Comparison of ENCODE assay signal across 29 cellular contexts in genomic region chr18:21761471-21762115, GRCh38. TPM values are rescaled to one million over a fixed set of nuclear protein-coding genes. Genes with fewer than 3 reads are reported as not detected.
A peak's percentile ranks its signal among the peaks of the same experiment; 100 is the strongest.
DNase-seq lines count a peak whose midpoint lies in the region; ATAC-seq and TF ChIP-seq lines count a peak whose summit lies in the region.
"Had no signal": no experiment of that assay in that cellular context is flagged by ENCODE, and none has a peak within 500 bp of the region (broad histone marks: within the 10 kb centered on the region; RNA-seq: fewer than 3 reads in every experiment).

No MANE protein-coding gene starts in this region.

- no peak overlapping the region for H3K9ac ChIP-seq in neuronal stem cell (ENCODE audit: low read depth, low read length, poor library complexity)

- no peak for ATAC-seq in HG03342 (IDR thresholded peaks at IDR 0.05; ENCODE audit: unreplicated experiment)
- ATAC-seq: A549; activated CD4-positive, alpha-beta T cell treated with anti-CD3 and anti-CD28 coated beads for 36 hours; naive thymus-derived CD8-positive, alpha-beta T cell; right cardiac atrium had no signal

- H2BK5ac ChIP-seq in neuronal stem cell (ENCODE audit: low read length), result no peak overlapping the region

- no peaks in the 10 kb centered on the region for H3K9me2 ChIP-seq in DOHH2 (replicated peaks; ENCODE audit: control insufficient read depth, low read length)

- no peaks in the 10 kb centered on the region for H3K27me3 Mint-ChIP-seq in endothelial cell (ENCODE audit: unreplicated experiment)
- no peaks in the 10 kb centered on the region for H3K27me3 Mint-ChIP-seq in Calu3 (ENCODE audit: unreplicated experiment)
- H3K27me3 Mint-ChIP-seq: activated CD4-positive, alpha-beta T cell treated with anti-CD3 and anti-CD28 coated beads for 36 hours; activated naive CD8-positive, alpha-beta T cell treated with anti-CD3 and anti-CD28 coated beads, Interleukin-2, amount 10 ng/mL, durations not matched to agents 7 days and 5 days; CD4-positive, alpha-beta T cell; central memory CD8-positive, alpha-beta T cell; IgD-negative memory B cell; naive thymus-derived CD8-positive, alpha-beta T cell had no signal

- no peak overlapping the region for H2BK12ac ChIP-seq in neuronal stem cell (ENCODE audit: low read length)

- no peak overlapping the region for H4K91ac ChIP-seq in neuronal stem cell (ENCODE audit: low read depth, low read length, poor library complexity)

- no peaks in the 10 kb centered on the region for H3K79me1 ChIP-seq in neuronal stem cell (ENCODE audit: low read depth, low read length)

- H3K4me1 Mint-ChIP-seq in endothelial cell (ENCODE audit: unreplicated experiment), result peaks cover 48% of the 10 kb centered on the region
- H3K4me1 Mint-ChIP-seq in Calu3 (ENCODE audit: low read depth, unreplicated experiment), result peaks cover 9% of the 10 kb centered on the region

- peaks cover 7% of the 10 kb centered on the region for H4K20me1 ChIP-seq in DOHH2 (ENCODE audit: control insufficient read depth, insufficient read depth, low read depth, low read length)

- H3K4me1 ChIP-seq in DOHH2 (ENCODE audit: control insufficient read depth, low read length) (peaks cover 8% of the 10 kb centered on the region), neuronal stem cell (ENCODE audit: control insufficient read depth in 2 of 2, insufficient read depth in 1 of 2, low read depth in 1 of 2, low read length in 2 of 2) (peaks cover 6 to 21% of the 10 kb centered on the region in 2 donors)

- H3K27ac ChIP-seq in DOHH2 (ENCODE audit: low read depth, low read length) (no peak overlapping the region), neuronal stem cell (replicated peaks; ENCODE audit: low read length) (no peak overlapping the region)
- H3K27ac ChIP-seq: A549, dorsolateral prefrontal cortex, epithelial cell of prostate, tibial nerve had no signal

- intact Hi-C loops in Calu3 (cut with micrococcal nuclease; ENCODE audit: unreplicated experiment), result loop anchor here (5.0 kb wide), 1 partner anchor 41 kb away; no protein-coding TSS in a partner anchor

- WGBS in neuronal stem cell (ENCODE audit: extremely low coverage in 2 of 2, insufficient read length in 2 of 2, insufficient replicate concordance in 1 of 2), 2 donors, result no CpG with 5 or more reads among the region's 6 CpGs

- H3K23ac ChIP-seq in neuronal stem cell (ENCODE audit: low read depth, low read length, poor library complexity), result no peak overlapping the region

- no peaks in the 10 kb centered on the region for H3K9me3 Mint-ChIP-seq in endothelial cell (ENCODE audit: unreplicated experiment)
- H3K9me3 Mint-ChIP-seq in Calu3 (ENCODE audit: low read depth, unreplicated experiment), result no peaks in the 10 kb centered on the region
- H3K9me3 Mint-ChIP-seq: CD4-positive, alpha-beta T cell; central memory CD8-positive, alpha-beta T cell; IgD-negative memory B cell; naive thymus-derived CD8-positive, alpha-beta T cell had no signal

- H3K36me3 ChIP-seq in DOHH2 (ENCODE audit: control insufficient read depth, low read length), result peaks cover 15% of the 10 kb centered on the region
- peaks cover 2% of the 10 kb centered on the region for H3K36me3 ChIP-seq in H7 (replicated peaks; ENCODE audit: control insufficient read depth, insufficient read depth, low read length)
- peaks cover 2 to 13% of the 10 kb centered on the region in 2 donors for H3K36me3 ChIP-seq in neuronal stem cell (replicated peaks in 1 of 2; ENCODE audit: control insufficient read depth in 2 of 2, insufficient read depth in 2 of 2, low read length in 2 of 2)

- H2BK15ac ChIP-seq in neuronal stem cell (ENCODE audit: low read length), result no peak overlapping the region

- H3K4me3 Mint-ChIP-seq in endothelial cell (ENCODE audit: unreplicated experiment), result no peak overlapping the region
- no peak overlapping the region for H3K4me3 Mint-ChIP-seq in Calu3 (ENCODE audit: low read depth, unreplicated experiment)
- H3K4me3 Mint-ChIP-seq: activated CD4-positive, alpha-beta T cell treated with anti-CD3 and anti-CD28 coated beads for 36 hours; activated naive CD8-positive, alpha-beta T cell treated with anti-CD3 and anti-CD28 coated beads, Interleukin-2, amount 10 ng/mL, durations not matched to agents 7 days and 5 days; CD4-positive, alpha-beta T cell; central memory CD8-positive, alpha-beta T cell; naive thymus-derived CD8-positive, alpha-beta T cell had no signal

- no peak overlapping the region for H3K14ac ChIP-seq in neuronal stem cell (ENCODE audit: low read length)

- H3K79me2 ChIP-seq in DOHH2 (ENCODE audit: control insufficient read depth, low read length), result peaks cover 64% of the 10 kb centered on the region

- H3K27ac Mint-ChIP-seq in endothelial cell (ENCODE audit: unreplicated experiment), result peak overlapping the region; percentile 72
- no peak overlapping the region for H3K27ac Mint-ChIP-seq in Calu3 (ENCODE audit: unreplicated experiment)
- H3K27ac Mint-ChIP-seq: activated CD4-positive, alpha-beta T cell treated with anti-CD3 and anti-CD28 coated beads for 36 hours; activated naive CD8-positive, alpha-beta T cell treated with anti-CD3 and anti-CD28 coated beads, Interleukin-2, amount 10 ng/mL, durations not matched to agents 7 days and 5 days; CD4-positive, alpha-beta T cell; IgD-negative memory B cell; naive thymus-derived CD8-positive, alpha-beta T cell had no signal

- H4K8ac ChIP-seq in neuronal stem cell (ENCODE audit: low read depth, low read length), result no peak overlapping the region

- CTCF ChIA-PET in Calu3 (lab: Charles Lee), result no interaction called here

- no peak overlapping the region for H3K4me3 ChIP-seq in DOHH2 (ENCODE audit: low read length)
- H3K4me3 ChIP-seq in H7 (ENCODE audit: insufficient read depth, low read depth, low read length), result no peak overlapping the region
- H3K4me3 ChIP-seq in neuronal stem cell (ENCODE audit: low read length in 2 of 2), result no peak overlapping the region
- H3K4me3 ChIP-seq: A549, ascending aorta, dorsolateral prefrontal cortex, tibial nerve had no signal

- TF ChIP-seq CTCF in DOHH2 (IDR thresholded peaks at IDR 0.05; ENCODE audit: low read depth, low read length, poor library complexity, severe bottlenecking) (no peak), endothelial cell (IDR thresholded peaks at IDR 0.05; ENCODE audit: unreplicated experiment) (no peak), Calu3 (IDR thresholded peaks at IDR 0.05; ENCODE audit: unreplicated experiment) (no peak)

- no TSS peak for BruUV-seq in Calu3 (replicated peaks; lab: Mats Ljungman, UMichigan)

- H3K18ac ChIP-seq in neuronal stem cell (ENCODE audit: low read length), result no peak overlapping the region

- no peaks in the 10 kb centered on the region for H3K9me3 ChIP-seq in DOHH2 (ENCODE audit: control insufficient read depth, insufficient read depth, low read length)
- no peaks in the 10 kb centered on the region for H3K9me3 ChIP-seq in neuronal stem cell (replicated peaks in 1 of 2; ENCODE audit: control insufficient read depth in 2 of 2, insufficient read depth in 1 of 2, low read depth in 1 of 2, low read length in 2 of 2)
- H3K9me3 ChIP-seq: A549, ascending aorta, tibial nerve had no signal

- no peak overlapping the region for H2BK120ac ChIP-seq in neuronal stem cell (ENCODE audit: low read depth, low read length)

- H3K27me3 ChIP-seq in DOHH2 (ENCODE audit: control insufficient read depth, low read length) (no peaks in the 10 kb centered on the region), H7 (ENCODE audit: control insufficient read depth, insufficient read depth, low read length) (no peaks in the 10 kb centered on the region), neuronal stem cell (ENCODE audit: control insufficient read depth in 3 of 3, insufficient read depth in 3 of 3, low read depth in 1 of 3, low read length in 3 of 3) (no peaks in the 10 kb centered on the region)
- H3K27me3 ChIP-seq: ascending aorta, dorsolateral prefrontal cortex, tibial nerve had no signal

- H3K4ac ChIP-seq in neuronal stem cell (ENCODE audit: low read length), result no peak overlapping the region

- DNase-seq in H7 (peak; percentile 8), OCI-M1 (lab: John Stamatoyannopoulos, UW) (peak; percentile 37), endothelial cell (ENCODE audit: low spot score) (no peak), Calu3 (no peak), neuronal stem cell (ENCODE audit: low spot score) (no peak)
- DNase-seq in activated CD4-positive, alpha-beta T cell treated with anti-CD3 and anti-CD28 coated beads for 48 hours, result no peak
- DNase-seq: activated CD4-positive, alpha-beta T cell treated with anti-CD3 and anti-CD28 coated beads for 36 hours; activated CD8-positive, alpha-beta memory T cell treated with anti-CD3 and anti-CD28 coated beads for 24 hours; activated effector memory CD4-positive, alpha-beta T cell treated with anti-CD3 and anti-CD28 coated beads, Interleukin-2, amount 50 U/mL, for 16 hours; activated naive CD8-positive, alpha-beta T cell treated with anti-CD3 and anti-CD28 coated beads, Interleukin-2, amount 10 ng/mL, durations not matched to agents 7 days and 5 days; CD4-positive, alpha-beta T cell; dorsolateral prefrontal cortex; head of caudate nucleus; kidney; naive thymus-derived CD8-positive, alpha-beta T cell; NCI-H1092 treated with DMSO at 0.1 percent for 48 hours; NCI-H2029; NCI-H526; right cardiac atrium; stimulated activated CD4-positive, alpha-beta T cell treated with anti-CD3 and anti-CD28 coated beads, Interleukin-2, amount 100 ng/mL, for 24 hours; T-helper 1 cell had no signal

- H2AFZ ChIP-seq in neuronal stem cell (ENCODE audit: low read length), result no peak overlapping the region

- no peak overlapping the region for H2AK5ac ChIP-seq in neuronal stem cell (ENCODE audit: low read depth, low read length)

- H3K36me3 Mint-ChIP-seq in endothelial cell (ENCODE audit: low read depth, unreplicated experiment) (peaks cover 10% of the 10 kb centered on the region), Calu3 (ENCODE audit: insufficient read depth, unreplicated experiment) (no peaks in the 10 kb centered on the region)

- peak overlapping the region; percentile 24; the same call in 1 of the 2 replicates for H3K4me2 ChIP-seq in DOHH2 (ENCODE audit: low read length)
- H3K4me2 ChIP-seq in neuronal stem cell (ENCODE audit: insufficient read depth, low read length, poor library complexity, severe bottlenecking), result no peak overlapping the region
- H3K4me2 ChIP-seq: A549 had no signal

- peaks cover 3% of the 10 kb centered on the region; the same call in 1 of the 2 replicates for H3F3A ChIP-seq in DOHH2 (ENCODE audit: control insufficient read depth, insufficient read depth)

RNA-seq across cellular contexts. Expression of gene MIB1, which starts 21.0 kb away (rescaled TPM):
- total RNA-seq in H7 (2014; rRNA removed; shearing (Covaris generic)), result 46.1 and 64.3 TPM in 2 replicates
- total RNA-seq in endothelial cell (ENCODE audit: unreplicated experiment) (62.8 TPM), Calu3 (2022) (33.6 and 35.2 TPM in 2 replicates)
- polyA plus RNA-seq in neuronal stem cell (2013, experiment 1 of 2), result 34.4 TPM
- 35.7 TPM for polyA plus RNA-seq in neuronal stem cell (2013, experiment 2 of 2)

RNA-seq across cellular contexts. Expression of gene ABHD3, which starts 57.0 kb away (rescaled TPM):
- 5.5 and 6.9 TPM in 2 replicates for total RNA-seq in H7 (2014; rRNA removed; shearing (Covaris generic))
- total RNA-seq in endothelial cell (ENCODE audit: unreplicated experiment) (13.8 TPM), Calu3 (2022) (43.5 and 45.3 TPM in 2 replicates)
- polyA plus RNA-seq in neuronal stem cell (2013, experiment 1 of 2), result 4.6 TPM
- polyA plus RNA-seq in neuronal stem cell (2013, experiment 2 of 2), result 4.6 TPM

Comparison
In these comparisons a context has a peak if more than half of its experiments do, and no peak if none do; other contexts are left out.
1. DNase-seq: peak in H7 (single experiment) and OCI-M1 (single experiment); none in endothelial cell (single experiment), activated CD4-positive, alpha-beta T cell treated with anti-CD3 and anti-CD28 coated beads for 48 hours (single experiment), Calu3 (single experiment) and neuronal stem cell (single experiment).